ENCODE assay signal across 29 cellular contexts in the genomic region with DNA sequence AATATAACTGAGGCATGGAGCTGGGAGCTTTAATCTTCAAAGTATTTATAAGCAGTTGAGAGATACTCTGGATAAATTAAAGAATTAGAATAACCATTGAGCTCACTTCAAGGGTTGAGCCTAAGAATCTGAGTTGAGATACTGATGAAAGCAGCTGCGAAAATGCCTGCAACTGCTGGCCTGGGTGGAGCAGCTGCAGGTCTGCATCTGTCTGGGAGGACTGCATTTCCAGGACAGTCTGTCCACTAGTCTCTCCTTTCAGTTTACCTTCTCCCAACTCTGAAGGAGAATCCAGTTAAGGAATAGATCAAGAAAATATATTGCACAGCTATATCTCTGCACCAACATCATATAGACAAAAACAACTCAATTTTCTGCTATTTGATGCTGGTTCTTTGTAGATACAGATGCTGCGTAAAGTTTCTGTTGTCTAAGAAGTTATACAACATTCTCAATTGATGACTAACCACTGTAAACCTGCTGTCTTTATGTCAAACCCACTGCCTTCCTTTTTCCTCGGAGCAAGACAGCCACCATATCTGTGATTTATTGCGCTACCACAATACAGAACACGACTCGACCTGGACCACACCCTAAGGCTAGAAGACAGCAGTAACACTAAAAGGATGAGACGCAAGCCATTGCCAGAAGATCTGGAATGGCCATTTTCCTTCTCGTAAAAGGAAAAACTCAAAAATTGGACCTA.
DNase-seq lines count a peak whose midpoint lies in the region; ATAC-seq, FAIRE-seq and TF ChIP-seq lines count a peak whose summit lies in the region.
"Had no signal": no experiment of that assay in that cellular context is flagged by ENCODE, and none has a peak within 500 bp of the region (broad histone marks: within the 10 kb centered on the region; RNA-seq: fewer than 3 reads in every experiment).

No MANE protein-coding gene starts in this region.

- no peak overlapping the region for H4K8ac ChIP-seq in mesendoderm (ENCODE audit: low read depth, low read length)

- TF ChIP-seq CTCF in bronchial epithelial cell (IDR thresholded peaks at IDR 0.05; ENCODE audit: insufficient read depth, low read length, severe bottlenecking) = no peak

- no peaks in the 10 kb centered on the region for H3K4me1 ChIP-seq in mesendoderm (ENCODE audit: control insufficient read depth, low read depth, low read length)

- H3K79me1 ChIP-seq in mesendoderm (ENCODE audit: low read length) = peaks cover 2% of the 10 kb centered on the region

- whole genome bisulfite sequencing in mesendoderm (ENCODE audit: extremely low coverage, insufficient coverage, low lambda C conversion rate) = no CpG with 5 or more reads among the region's 8 CpGs

- no peak overlapping the region for H3K18ac ChIP-seq in mesendoderm (ENCODE audit: low read length)

- peaks cover 1% of the 10 kb centered on the region for H3K79me2 ChIP-seq in mesendoderm (ENCODE audit: control insufficient read depth, insufficient read depth, low read length)

- no peak overlapping the region for H3K9ac ChIP-seq in mesendoderm (ENCODE audit: low read length)

- ATAC-seq in HG03442 (IDR thresholded peaks at IDR 0.05; ENCODE audit: unreplicated experiment) = no peak
- ATAC-seq: activated CD8-positive, alpha-beta T cell treated with anti-CD3 and anti-CD28 coated beads, Interleukin-2, amount 10 ng/mL, durations not matched to agents 7 days and 5 days had no signal

- H3K27ac ChIP-seq in mesendoderm (ENCODE audit: low read depth, low read length) = no peak overlapping the region
- H3K27ac ChIP-seq: dorsolateral prefrontal cortex, stomach, transverse colon had no signal

- no peak overlapping the region for H3K23ac ChIP-seq in mesendoderm (ENCODE audit: low read length)

- H3K4me2 ChIP-seq in mesendoderm (ENCODE audit: low read length) = no peak overlapping the region

- H3K36me3 ChIP-seq in bronchial epithelial cell (ENCODE audit: control insufficient read depth, insufficient read depth, low read length) (no peaks in the 10 kb centered on the region), mesendoderm (ENCODE audit: control insufficient read depth, insufficient read depth, low read length) (no peaks in the 10 kb centered on the region)
- H3K36me3 ChIP-seq: stomach, transverse colon had no signal

- H2BK120ac ChIP-seq in mesendoderm (ENCODE audit: low read depth, low read length) = no peak overlapping the region

- H2BK15ac ChIP-seq in mesendoderm (replicated peaks; ENCODE audit: low read depth) = no peak overlapping the region

- H3K27me3 ChIP-seq in bronchial epithelial cell (ENCODE audit: control insufficient read depth, insufficient read depth, low read length) = no peaks in the 10 kb centered on the region
- H3K27me3 ChIP-seq in mesendoderm (ENCODE audit: insufficient read depth, low read length, poor library complexity) = no peaks in the 10 kb centered on the region
- H3K27me3 ChIP-seq: dorsolateral prefrontal cortex, stomach, transverse colon had no signal

- H3K4me3 ChIP-seq in bronchial epithelial cell (ENCODE audit: low read depth, low read length) (no peak overlapping the region), mesendoderm (ENCODE audit: low read length) (no peak overlapping the region)
- H3K4me3 ChIP-seq: dorsolateral prefrontal cortex, lung, stomach, transverse colon had no signal

- DNase-seq in A172 (ENCODE audit: low spot score) (peak; percentile 62), HTR-8/SVneo (ENCODE audit: insufficient read length, low spot score) (peak; percentile 30), bronchial epithelial cell (ENCODE audit: low read depth) (peak; percentile 29), mesendoderm (no peak), GF-D8 (lab: John Stamatoyannopoulos, UW) (no peak), activated gamma-delta T cell (lab: John Stamatoyannopoulos, UW) (no peak)
- DNase-seq in activated T-cell treated with anti-CD3 and anti-CD28 coated beads, Interleukin-2, amount 50 U/mL, for 1 hour = no peak
- DNase-seq: activated CD4-positive, CD25-positive, alpha-beta regulatory T cell treated with anti-CD3 and anti-CD28 coated beads, Interleukin-2, amount 50 U/mL, for 72 hours; activated CD8-positive, alpha-beta T cell treated with anti-CD3 and anti-CD28 coated beads, Interleukin-2, amount 10 ng/mL, durations not matched to agents 7 days and 5 days; activated T-cell treated with anti-CD3 and anti-CD28 coated beads, Interleukin-2, amount 50 U/mL, for 48 hours; anterior cingulate cortex; caudate nucleus; DND-41; dorsolateral prefrontal cortex; foreskin melanocyte; H9; hippocampal formation; kidney; naive B cell; NCI-H1417; NCI-H446; retina; SHP77 treated with DMSO at 0.1 percent for 48 hours; stimulated activated CD4-positive, alpha-beta T cell treated with anti-CD3 and anti-CD28 coated beads, Interleukin-12 subunit alpha, Interleukin-12 subunit beta, amount 100 ng/mL, for 4 hours; stomach; transverse colon had no signal

- peak overlapping the region; percentile 43 for H3K56ac ChIP-seq in mesendoderm (ENCODE audit: low read length)

- H2AK5ac ChIP-seq in mesendoderm (ENCODE audit: low read length) = no peak overlapping the region

- FAIRE-seq in HTR-8/SVneo (lab: Jason Lieb, UNC) (no peak), bronchial epithelial cell (lab: Jason Lieb, UNC) (no peak)
- FAIRE-seq: A204.1, kidney had no signal

- H3K4ac ChIP-seq in mesendoderm (ENCODE audit: low read depth, low read length) = no peak overlapping the region

- no peak overlapping the region for H2BK5ac ChIP-seq in mesendoderm (ENCODE audit: low read length)

- H4K5ac ChIP-seq in mesendoderm (ENCODE audit: low read length) = no peak overlapping the region

Comparison
In these comparisons a context has a peak if more than half of its experiments do, and no peak if none do; other contexts are left out.
1. DNase-seq: peak in A172 (single experiment), HTR-8/SVneo (single experiment) and bronchial epithelial cell (single experiment); none in mesendoderm (single experiment), GF-D8 (single experiment), activated T-cell treated with anti-CD3 and anti-CD28 coated beads, Interleukin-2, amount 50 U/mL, for 1 hour (single experiment) and activated gamma-delta T cell (single experiment).